Comparison of ENCODE assay signal across 8 cellular contexts in the genomic region with DNA sequence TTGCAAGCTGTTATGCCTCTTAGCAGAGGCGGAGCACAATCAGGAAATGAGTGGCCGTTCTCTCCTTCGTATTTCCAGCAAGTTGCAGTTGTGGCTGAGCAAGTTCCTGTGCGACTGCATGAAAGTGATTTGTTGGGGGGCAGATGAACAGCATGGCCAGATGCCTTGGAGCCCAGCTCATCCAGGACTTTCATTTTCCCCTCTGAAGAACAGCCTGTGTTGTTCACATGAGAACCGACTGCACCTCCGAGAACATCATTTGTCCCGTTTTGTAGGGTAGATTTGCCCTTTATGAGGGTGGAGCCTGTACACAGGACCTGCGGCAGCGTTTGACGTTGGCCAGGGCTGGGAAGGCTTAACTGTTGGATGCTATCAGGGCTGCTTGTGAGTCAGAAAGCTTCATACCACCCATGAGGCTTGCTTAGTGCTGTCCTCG. TPM values are rescaled to one million over a fixed set of nuclear protein-coding genes. Genes with fewer than 3 reads are reported as not detected.
DNase-seq lines count a peak whose midpoint lies in the region; TF ChIP-seq lines count a peak whose summit lies in the region.

No MANE protein-coding gene starts in this region.

- no peak for TF ChIP-seq CTCF in dorsolateral prefrontal cortex (IDR thresholded peaks at IDR 0.05 in 54 of 56, conservative IDR thresholded peaks at IDR 0.05 in 2 of 56; ENCODE audit: low read depth in 1 of 56, partially characterized antibody in 56 of 56)

- DNase-seq in HCEC 1CT (peak; percentile 80), dorsolateral prefrontal cortex (no peak), non-pigmented ciliary epithelial cell (ENCODE audit: low read depth) (peak; percentile 70), midbrain (lab: John Stamatoyannopoulos, UW) (no peak), superior temporal gyrus (ENCODE audit: extremely low spot score) (no peak), NCI-H1436 treated with DMSO at 0.1 percent for 48 hours (lab: John Stamatoyannopoulos, UW) (no peak), DMS114 treated with DMSO at 0.1 percent for 48 hours (lab: John Stamatoyannopoulos, UW; ENCODE audit: unreplicated experiment) (no peak)
- peak; percentile 55 for DNase-seq in activated CD4-positive, alpha-beta T cell treated with anti-CD3 and anti-CD28 coated beads, Interleukin-2, amount 50 U/mL, for 1 hour

- peak overlapping the region in 24 of 59 donors; percentile 0 to 92 (median 75) for H3K4me3 ChIP-seq in dorsolateral prefrontal cortex

- intact Hi-C loops in dorsolateral prefrontal cortex (cut with DNase I), result no loop called here

- H3K27ac ChIP-seq in dorsolateral prefrontal cortex, result peak overlapping the region in 43 of 59 donors; percentile 2 to 99 (median 86)

- H3K27me3 ChIP-seq in dorsolateral prefrontal cortex, result peaks cover 0 to 9% (median 0%) of the 10 kb centered on the region in 45 donors

RNA-seq across cellular contexts. Expression of gene BAG3, which starts 4.4 kb away (rescaled TPM):
- 100 to 1,000 TPM in 12 of 120 experiments, 10 to 100 TPM in 108; 13.1 to 274 (median 32.3) TPM for total RNA-seq in dorsolateral prefrontal cortex

RNA-seq across cellular contexts. Expression of gene TIAL1, which starts 58.8 kb away (rescaled TPM):
- total RNA-seq in dorsolateral prefrontal cortex, result 100 to 1,000 TPM in 79 of 120 experiments, 10 to 100 TPM in 41; 76.2 to 149 (median 107) TPM

Comparison
In these comparisons a context has a peak if more than half of its experiments do, and no peak if none do; other contexts are left out.
1. DNase-seq: peak in HCEC 1CT (single experiment), activated CD4-positive, alpha-beta T cell treated with anti-CD3 and anti-CD28 coated beads, Interleukin-2, amount 50 U/mL, for 1 hour (single experiment) and non-pigmented ciliary epithelial cell (single experiment); none in dorsolateral prefrontal cortex (0 of 10), midbrain (single experiment), superior temporal gyrus (single experiment), NCI-H1436 treated with DMSO at 0.1 percent for 48 hours (single experiment) and DMS114 treated with DMSO at 0.1 percent for 48 hours (single experiment).